In genomic region chr20:4549711-4550259, GRCh38 we compare ENCODE assay signal across 26 cellular contexts.
"Had no signal": no experiment of that assay in that cellular context is flagged by ENCODE, and none has a peak within 500 bp of the region (broad histone marks: within the 10 kb centered on the region; RNA-seq: fewer than 3 reads in every experiment).

No MANE protein-coding gene starts in this region.

- H3K9me3 ChIP-seq: neutrophil, ovary, prostate gland had no signal

- DNase-seq: activated B cell treated with CpG ODN at 0.5 μM for 24 hours; activated CD4-positive, alpha-beta T cell treated with anti-CD3 and anti-CD28 coated beads for 4 hours; activated CD4-positive, alpha-beta T cell treated with anti-CD3 and anti-CD28 coated beads, Interleukin-2, amount 50 U/mL, for 48 hours; activated CD8-positive, alpha-beta memory T cell treated with anti-CD3 and anti-CD28 coated beads, Interleukin-2, amount 50 U/mL, for 48 hours; activated naive CD4-positive, alpha-beta T cell; activated naive CD8-positive, alpha-beta T cell treated with anti-CD3 and anti-CD28 coated beads for 36 hours; activated T-cell treated with anti-CD3 and anti-CD28 coated beads, Interleukin-2, amount 50 U/mL, for 4 hours; amygdala; body of pancreas; erythroblast; heart right ventricle; islet precursor cell; left colon; ovary; stimulated activated CD4-positive, alpha-beta T cell treated with anti-CD3 and anti-CD28 coated beads, Interleukin-12 subunit alpha, Interleukin-12 subunit beta, amount 100 ng/mL, for 4 hours; stimulated activated CD4-positive, alpha-beta T cell treated with anti-CD3 and anti-CD28 coated beads, Interleukin-4, amount 100 ng/mL, for 4 hours; stimulated activated naive CD8-positive, alpha-beta T cell treated with anti-CD3 and anti-CD28 coated beads, Interleukin-15, Interleukin-2, amounts not matched to agents 100 U/mL and 50 U/mL, for 24 hours; upper lobe of left lung had no signal

- H3K36me3 ChIP-seq: cardiac muscle cell, gastroesophageal sphincter, heart right ventricle, neutrophil, ovary, prostate gland, upper lobe of left lung had no signal

- H3K4me1 ChIP-seq: body of pancreas, gastroesophageal sphincter, heart right ventricle, prostate gland, upper lobe of left lung had no signal

- H3K27ac ChIP-seq: body of pancreas, cardiac muscle cell, gastroesophageal sphincter, heart right ventricle, neutrophil, ovary, prostate gland, upper lobe of left lung had no signal

- H3K36me3 Mint-ChIP-seq: activated naive CD8-positive, alpha-beta T cell treated with anti-CD3 and anti-CD28 coated beads for 36 hours; memory B cell had no signal

- H3K4me3 Mint-ChIP-seq: activated B cell treated with CpG ODN at 0.5 μM for 24 hours; activated naive CD8-positive, alpha-beta T cell treated with anti-CD3 and anti-CD28 coated beads for 36 hours; activated T-cell treated with anti-CD3 and anti-CD28 coated beads, Interleukin-2, amount 50 U/mL, for 4 hours; memory B cell; nephron; T-helper 1 cell treated with Interleukin-12 subunit alpha and Interleukin-12 subunit beta and Interleukin-4 antibody, amounts not matched to agents 30 μg/mL and 1 μg/mL, for 36 hours had no signal

- ATAC-seq: activated T-cell treated with anti-CD3 and anti-CD28 coated beads, Interleukin-2, amount 50 U/mL, for 4 hours; body of pancreas; gastroesophageal sphincter; heart right ventricle; left colon; stimulated activated naive CD8-positive, alpha-beta T cell treated with anti-CD3 and anti-CD28 coated beads, Interleukin-15, Interleukin-2, amounts not matched to agents 100 U/mL and 50 U/mL, for 24 hours had no signal

- H3K27me3 ChIP-seq: body of pancreas, cardiac muscle cell, gastroesophageal sphincter, ovary, upper lobe of left lung had no signal

- H3K9me3 Mint-ChIP-seq: activated T-helper 2 cell treated with anti-CD3 and anti-CD28 coated beads, Interferon-gamma antibody, Interleukin-2, Interleukin-4, amounts not matched to agents 10 μg/mL and 5 μg/mL and 100 μg/mL, durations not matched to agents 14 hours and 24 hours and 36 hours; nephron; T-helper 1 cell treated with Interleukin-12 subunit alpha and Interleukin-12 subunit beta and Interleukin-4 antibody, amounts not matched to agents 30 μg/mL and 1 μg/mL, for 36 hours had no signal

- H3K4me1 Mint-ChIP-seq: activated B cell treated with CpG ODN at 0.5 μM for 24 hours; activated naive CD8-positive, alpha-beta T cell treated with anti-CD3 and anti-CD28 coated beads for 36 hours; memory B cell; nephron had no signal

- H3K27ac Mint-ChIP-seq: activated B cell treated with CpG ODN at 0.5 μM for 24 hours; activated naive CD8-positive, alpha-beta T cell treated with anti-CD3 and anti-CD28 coated beads for 36 hours; activated T-helper 2 cell treated with anti-CD3 and anti-CD28 coated beads, Interferon-gamma antibody, Interleukin-2, Interleukin-4, amounts not matched to agents 10 μg/mL and 5 μg/mL and 100 μg/mL, durations not matched to agents 14 hours and 24 hours and 36 hours; memory B cell; nephron; T-helper 1 cell treated with Interleukin-12 subunit alpha and Interleukin-12 subunit beta and Interleukin-4 antibody, amounts not matched to agents 30 μg/mL and 1 μg/mL, for 36 hours had no signal

- H3K4me3 ChIP-seq: body of pancreas, cardiac muscle cell, gastroesophageal sphincter, heart right ventricle, ovary, prostate gland, upper lobe of left lung had no signal
